ENCODE assay signal across 31 cellular contexts in the genomic region with DNA sequence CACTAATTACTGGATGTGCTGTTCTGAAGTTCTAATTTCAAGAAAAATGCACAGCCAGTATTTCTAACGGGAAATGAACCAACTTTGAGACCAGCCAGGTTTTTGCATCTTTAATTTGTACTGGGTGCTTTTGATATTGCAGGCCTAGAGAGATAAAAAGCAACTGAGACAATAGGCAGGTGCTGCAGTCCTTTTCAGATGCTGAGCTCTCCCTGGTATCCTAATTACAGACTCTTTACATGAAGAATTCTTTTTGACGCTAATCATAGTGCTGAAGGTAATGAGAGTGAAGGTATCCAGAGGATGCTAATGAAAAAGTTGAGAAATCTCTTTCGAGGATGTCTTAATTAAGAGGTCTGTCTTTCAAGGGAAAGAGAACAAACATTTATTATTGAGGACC.
"Had no signal": no experiment of that assay in that cellular context is flagged by ENCODE, and none has a peak within 500 bp of the region (broad histone marks: within the 10 kb centered on the region; RNA-seq: fewer than 3 reads in every experiment).

No MANE protein-coding gene starts in this region.

- H3K4me3 Mint-ChIP-seq: immature natural killer cell; mesothelial cell of epicardium; natural killer cell; stimulated activated naive B cell treated with anti-CD40 and anti-IgM and Interleukin-4, amounts not matched to agents 10 μg/mL and 1 μg/mL and 100 μg/mL, for 72 hours had no signal

- H3K4me1 Mint-ChIP-seq: immature natural killer cell; mesothelial cell of epicardium; naive B cell; natural killer cell; stimulated activated naive B cell treated with anti-CD40 and anti-IgM and Interleukin-4, amounts not matched to agents 10 μg/mL and 1 μg/mL and 100 μg/mL, for 72 hours had no signal

- DNase-seq: hippocampal formation; immature natural killer cell; kidney; left colon; left lung; lower lobe of right lung; mammary epithelial cell; mesendoderm; naive B cell; natural killer cell; nucleus accumbens; pancreas; posterior cingulate gyrus; retina; right cardiac atrium; stimulated activated CD4-positive, alpha-beta T cell treated with anti-CD3 and anti-CD28 coated beads, Interleukin-12 subunit alpha, Interleukin-12 subunit beta, amount 100 ng/mL, for 4 hours; stimulated activated CD4-positive, alpha-beta T cell treated with anti-CD3 and anti-CD28 coated beads, Interleukin-15, amount 100 ng/mL, for 24 hours; stimulated activated CD4-positive, alpha-beta T cell treated with anti-CD3 and anti-CD28 coated beads, Interleukin-2, amount 100 ng/mL, for 24 hours; stimulated activated CD4-positive, alpha-beta T cell treated with anti-CD3 and anti-CD28 coated beads, Interleukin-4, amount 100 ng/mL, for 1 hour; stimulated activated naive B cell treated with anti-CD40 and anti-IgM and Interleukin-4, amounts not matched to agents 10 μg/mL and 1 μg/mL and 100 μg/mL, for 72 hours; stimulated activated naive CD8-positive, alpha-beta T cell treated with anti-CD3 and anti-CD28 coated beads, Interleukin-15, Interleukin-2, amounts not matched to agents 100 U/mL and 50 U/mL, for 24 hours; stomach; testis; thyroid gland; transverse colon; upper lobe of left lung had no signal

- H3K4me1 ChIP-seq: left lung, lower lobe of right lung, pancreas, prostate gland, stomach, testis, thyroid gland, transverse colon, upper lobe of left lung, vagina had no signal

- FAIRE-seq: islet of Langerhans, kidney, pancreas had no signal

- H3K36me3 Mint-ChIP-seq: immature natural killer cell; mesothelial cell of epicardium; natural killer cell; stimulated activated naive B cell treated with anti-CD40 and anti-IgM and Interleukin-4, amounts not matched to agents 10 μg/mL and 1 μg/mL and 100 μg/mL, for 72 hours had no signal

- H3K27me3 Mint-ChIP-seq: stimulated activated naive B cell treated with anti-CD40 and anti-IgM and Interleukin-4, amounts not matched to agents 10 μg/mL and 1 μg/mL and 100 μg/mL, for 72 hours had no signal

- H3K9me3 ChIP-seq: left lung, lower lobe of right lung, pancreas, prostate gland, stomach, testis, thyroid gland, transverse colon, upper lobe of left lung, vagina had no signal

- H3K27ac Mint-ChIP-seq: immature natural killer cell; mesothelial cell of epicardium; natural killer cell; stimulated activated naive B cell treated with anti-CD40 and anti-IgM and Interleukin-4, amounts not matched to agents 10 μg/mL and 1 μg/mL and 100 μg/mL, for 72 hours had no signal

- H3K4me3 ChIP-seq: left lung, lower lobe of right lung, pancreas, prostate gland, skin epidermis, stomach, testis, thyroid gland, transverse colon, upper lobe of left lung, vagina had no signal

- H3K36me3 ChIP-seq: left lung, lower lobe of right lung, pancreas, prostate gland, stomach, thyroid gland, transverse colon, upper lobe of left lung, vagina had no signal

- H3K27ac ChIP-seq: left lung, lower lobe of right lung, pancreas, prostate gland, skin epidermis, stomach, testis, thyroid gland, transverse colon, upper lobe of left lung, vagina had no signal

- H3K27me3 ChIP-seq: left lung, pancreas, stomach, testis, thyroid gland, transverse colon, upper lobe of left lung, vagina had no signal
